ENCODE assay signal across 20 cellular contexts in the genomic region with DNA sequence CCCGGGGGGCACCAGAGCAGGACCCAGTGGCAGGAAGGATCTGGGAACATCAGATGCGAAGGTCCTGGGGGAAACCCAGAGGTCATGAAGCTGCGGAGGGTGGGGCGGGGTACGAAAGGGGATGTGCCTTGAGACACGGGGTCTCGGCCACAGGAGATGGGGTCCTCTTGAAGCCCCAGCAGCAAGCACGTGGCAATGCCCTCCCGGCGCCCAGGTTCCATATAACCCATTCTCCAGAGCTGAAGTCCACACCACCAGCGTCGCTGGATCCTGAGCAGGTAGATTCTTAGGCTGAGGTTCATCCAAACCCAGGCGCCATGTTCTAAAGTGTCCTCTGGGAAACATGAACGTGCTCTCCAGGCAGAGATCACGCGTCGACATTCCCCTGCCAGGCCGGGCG. TPM values are rescaled to one million over a fixed set of nuclear protein-coding genes. Genes with fewer than 3 reads are reported as not detected.
DNase-seq lines count a peak whose midpoint lies in the region; ATAC-seq lines count a peak whose summit lies in the region.
"Had no signal": no experiment of that assay in that cellular context is flagged by ENCODE, and none has a peak within 500 bp of the region (broad histone marks: within the 10 kb centered on the region; RNA-seq: fewer than 3 reads in every experiment).

No MANE protein-coding gene starts in this region.

- no peak overlapping the region for H3K4me3 Mint-ChIP-seq in stimulated activated effector memory CD8-positive, alpha-beta T cell treated with anti-CD3 and anti-CD28 coated beads, Interleukin-12 subunit alpha, Interleukin-12 subunit beta, amount 100 ng/mL, for 72 hours
- no peak overlapping the region for H3K4me3 Mint-ChIP-seq in T-cell
- no peak overlapping the region for H3K4me3 Mint-ChIP-seq in activated naive CD8-positive, alpha-beta T cell treated with anti-CD3 and anti-CD28 coated beads, Interleukin-2, amount 50 U/mL, for 24 hours
- H3K4me3 Mint-ChIP-seq: activated CD4-positive, alpha-beta T cell treated with anti-CD3 and anti-CD28 coated beads, Interleukin-2, amount 10 ng/mL, durations not matched to agents 7 days and 5 days; activated naive CD4-positive, alpha-beta T cell treated with anti-CD3 and anti-CD28 coated beads, Interleukin-2, amount 10 ng/mL, durations not matched to agents 7 days and 5 days; memory B cell had no signal

- no peak overlapping the region for H3K9ac ChIP-seq in HUES48 (ENCODE audit: low read depth, low read length)
- H3K9ac ChIP-seq in duodenal mucosa (ENCODE audit: low read depth in 1 of 2, low read length in 2 of 2), result no peak overlapping the region
- H3K9ac ChIP-seq: SK-N-SH had no signal

- POLR2A ChIA-PET in T-cell (lab: Charles Lee), result no interaction called here

- H3K4me3 ChIP-seq in HUES48 (ENCODE audit: low read depth, low read length) (no peak overlapping the region), duodenal mucosa (ENCODE audit: low read depth in 1 of 2, low read length in 2 of 2) (no peak overlapping the region)

- H3K9me3 Mint-ChIP-seq in stimulated activated effector memory CD8-positive, alpha-beta T cell treated with anti-CD3 and anti-CD28 coated beads, Interleukin-12 subunit alpha, Interleukin-12 subunit beta, amount 100 ng/mL, for 72 hours, result no peaks in the 10 kb centered on the region
- no peaks in the 10 kb centered on the region for H3K9me3 Mint-ChIP-seq in T-cell
- no peaks in the 10 kb centered on the region for H3K9me3 Mint-ChIP-seq in activated naive CD8-positive, alpha-beta T cell treated with anti-CD3 and anti-CD28 coated beads, Interleukin-2, amount 50 U/mL, for 24 hours
- H3K9me3 Mint-ChIP-seq: activated CD4-positive, alpha-beta T cell treated with anti-CD3 and anti-CD28 coated beads, Interleukin-2, amount 10 ng/mL, durations not matched to agents 7 days and 5 days; activated naive CD4-positive, alpha-beta T cell treated with anti-CD3 and anti-CD28 coated beads, Interleukin-2, amount 10 ng/mL, durations not matched to agents 7 days and 5 days; memory B cell had no signal

- H3K36me3 ChIP-seq in HUES48 (ENCODE audit: control insufficient read depth, insufficient read depth, low read length), result no peaks in the 10 kb centered on the region
- no peaks in the 10 kb centered on the region for H3K36me3 ChIP-seq in duodenal mucosa (ENCODE audit: control insufficient read depth in 1 of 2, insufficient read depth in 2 of 2, low read length in 2 of 2)

- ATAC-seq in stimulated activated effector memory CD8-positive, alpha-beta T cell treated with anti-CD3 and anti-CD28 coated beads, Interleukin-12 subunit alpha, Interleukin-12 subunit beta, amount 100 ng/mL, for 72 hours, result no peak
- ATAC-seq in T-cell (replicated peaks in 1 of 4), result no peak
- no peak for ATAC-seq in activated naive CD8-positive, alpha-beta T cell treated with anti-CD3 and anti-CD28 coated beads, Interleukin-2, amount 50 U/mL, for 24 hours
- no peak for ATAC-seq in GM19328 (IDR thresholded peaks at IDR 0.05; ENCODE audit: unreplicated experiment)

- H3K9me3 ChIP-seq in HUES48 (ENCODE audit: control insufficient read depth, insufficient read depth, low read length) (no peaks in the 10 kb centered on the region), duodenal mucosa (ENCODE audit: control insufficient read depth in 1 of 2, low read length in 2 of 2) (no peaks in the 10 kb centered on the region)
- H3K9me3 ChIP-seq: SK-N-SH had no signal

- DNase-seq in stimulated activated effector memory CD8-positive, alpha-beta T cell treated with anti-CD3 and anti-CD28 coated beads, Interleukin-12 subunit alpha, Interleukin-12 subunit beta, amount 100 ng/mL, for 72 hours (ENCODE audit: low spot score in 2 of 2), result no peak
- no peak for DNase-seq in T-cell
- no peak for DNase-seq in activated naive CD8-positive, alpha-beta T cell treated with anti-CD3 and anti-CD28 coated beads, Interleukin-2, amount 50 U/mL, for 24 hours
- DNase-seq: activated CD4-positive, alpha-beta T cell treated with anti-CD3 and anti-CD28 coated beads, Interleukin-2, amount 10 ng/mL, durations not matched to agents 7 days and 5 days; activated naive CD4-positive, alpha-beta T cell treated with anti-CD3 and anti-CD28 coated beads, Interleukin-2, amount 10 ng/mL, durations not matched to agents 7 days and 5 days; activated T-cell treated with anti-CD3 and anti-CD28 coated beads for 4 hours; brain microvascular endothelial cell; GDM1; glutamatergic neuron; GOT3; Karpas-422; NCI-H1105; NCI-H82; retina; SK-N-SH had no signal

- CTCF ChIA-PET in T-cell (lab: Charles Lee), result no interaction called here

- H3K36me3 Mint-ChIP-seq in stimulated activated effector memory CD8-positive, alpha-beta T cell treated with anti-CD3 and anti-CD28 coated beads, Interleukin-12 subunit alpha, Interleukin-12 subunit beta, amount 100 ng/mL, for 72 hours, result peaks cover 39% of the 10 kb centered on the region
- H3K36me3 Mint-ChIP-seq in T-cell, result peaks cover 4% of the 10 kb centered on the region
- peaks cover 3% of the 10 kb centered on the region for H3K36me3 Mint-ChIP-seq in activated naive CD8-positive, alpha-beta T cell treated with anti-CD3 and anti-CD28 coated beads, Interleukin-2, amount 50 U/mL, for 24 hours (ENCODE audit: low read depth)

- H3K4me1 ChIP-seq in HUES48 (ENCODE audit: control insufficient read depth, insufficient read depth, low read length) (peaks cover 37% of the 10 kb centered on the region), duodenal mucosa (ENCODE audit: control insufficient read depth in 1 of 2, insufficient read depth in 2 of 2, low read length in 2 of 2) (peaks cover 32 to 34% of the 10 kb centered on the region in 2 donors)

- peaks cover 59% of the 10 kb centered on the region for H3K4me1 Mint-ChIP-seq in stimulated activated effector memory CD8-positive, alpha-beta T cell treated with anti-CD3 and anti-CD28 coated beads, Interleukin-12 subunit alpha, Interleukin-12 subunit beta, amount 100 ng/mL, for 72 hours
- H3K4me1 Mint-ChIP-seq in T-cell, result peaks cover 22 to 41% (median 34%) of the 10 kb centered on the region in 3 donors
- H3K4me1 Mint-ChIP-seq in activated naive CD8-positive, alpha-beta T cell treated with anti-CD3 and anti-CD28 coated beads, Interleukin-2, amount 50 U/mL, for 24 hours, result peaks cover 28% of the 10 kb centered on the region

- H3K27ac Mint-ChIP-seq in stimulated activated effector memory CD8-positive, alpha-beta T cell treated with anti-CD3 and anti-CD28 coated beads, Interleukin-12 subunit alpha, Interleukin-12 subunit beta, amount 100 ng/mL, for 72 hours, result peak overlapping the region; percentile 1
- no peak overlapping the region for H3K27ac Mint-ChIP-seq in T-cell
- H3K27ac Mint-ChIP-seq in activated naive CD8-positive, alpha-beta T cell treated with anti-CD3 and anti-CD28 coated beads, Interleukin-2, amount 50 U/mL, for 24 hours, result no peak overlapping the region
- H3K27ac Mint-ChIP-seq: activated CD4-positive, alpha-beta T cell treated with anti-CD3 and anti-CD28 coated beads, Interleukin-2, amount 10 ng/mL, durations not matched to agents 7 days and 5 days; activated naive CD4-positive, alpha-beta T cell treated with anti-CD3 and anti-CD28 coated beads, Interleukin-2, amount 10 ng/mL, durations not matched to agents 7 days and 5 days; memory B cell had no signal

- H3K27me3 Mint-ChIP-seq in T-cell, result no peaks in the 10 kb centered on the region
- no peaks in the 10 kb centered on the region for H3K27me3 Mint-ChIP-seq in activated naive CD8-positive, alpha-beta T cell treated with anti-CD3 and anti-CD28 coated beads, Interleukin-2, amount 50 U/mL, for 24 hours
- H3K27me3 Mint-ChIP-seq: activated CD4-positive, alpha-beta T cell treated with anti-CD3 and anti-CD28 coated beads, Interleukin-2, amount 10 ng/mL, durations not matched to agents 7 days and 5 days; activated naive CD4-positive, alpha-beta T cell treated with anti-CD3 and anti-CD28 coated beads, Interleukin-2, amount 10 ng/mL, durations not matched to agents 7 days and 5 days; memory B cell had no signal

- H3K27me3 ChIP-seq in HUES48 (ENCODE audit: control insufficient read depth, insufficient read depth, low read length), result no peaks in the 10 kb centered on the region
- no peaks in the 10 kb centered on the region for H3K27me3 ChIP-seq in duodenal mucosa (ENCODE audit: control insufficient read depth in 1 of 2, insufficient read depth in 2 of 2, low read length in 2 of 2)
- H3K27me3 ChIP-seq: brain microvascular endothelial cell had no signal

- H3K27ac ChIP-seq in HUES48 (ENCODE audit: low read depth, low read length), result peak overlapping the region; percentile 75
- H3K27ac ChIP-seq in duodenal mucosa (ENCODE audit: low read depth, low read length), result peak overlapping the region; percentile 15
- H3K27ac ChIP-seq: brain microvascular endothelial cell, HL-60 had no signal

RNA-seq across cellular contexts. Expression of a gene that starts 20.9 kb away (rescaled TPM):
- 100 to 1,000 TPM; 139 to 274 (median 240) TPM for total RNA-seq in T-cell

RNA-seq across cellular contexts. Expression of a gene that starts 39.5 kb away (rescaled TPM):
- total RNA-seq in T-cell, result 1 to 10 TPM in 4 of 5 donors, under 1 TPM in 1; 0.93 to 3.7 (median 1.5) TPM

RNA-seq across cellular contexts. Expression of a gene that starts 47.6 kb away (rescaled TPM):
- total RNA-seq in T-cell, result 100 to 1,000 TPM; 166 to 245 (median 228) TPM

RNA-seq across cellular contexts. Expression of a gene that starts 57.8 kb away (rescaled TPM):
- total RNA-seq in T-cell, result 10 to 100 TPM; 30.1 to 39.5 (median 38.6) TPM

RNA-seq across cellular contexts. Expression of a gene that starts 57.9 kb away (rescaled TPM):
- total RNA-seq in T-cell, result 100 to 1,000 TPM; 246 to 369 (median 264) TPM
